Comparison of ENCODE assay signal across 12 cellular contexts in the genomic region with DNA sequence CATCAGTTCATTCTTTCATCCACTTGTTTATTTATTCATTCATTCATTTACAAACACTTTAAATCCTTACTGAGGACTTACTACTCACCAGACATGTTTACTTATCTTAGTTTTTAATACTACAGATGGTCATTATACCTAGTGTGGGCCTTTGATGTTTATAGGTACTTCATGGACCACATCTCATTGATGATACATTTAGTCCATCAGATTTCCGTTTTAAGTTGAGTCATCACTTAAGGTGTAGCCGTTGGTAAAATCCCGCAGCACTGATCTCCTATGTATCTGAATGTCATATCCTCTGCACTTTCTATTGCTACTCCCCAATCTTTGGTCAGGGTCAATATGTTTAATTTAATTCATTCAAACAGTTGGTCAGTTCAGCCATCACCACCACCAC.
A peak's percentile ranks its signal among the peaks of the same experiment; 100 is the strongest.
DNase-seq lines count a peak whose midpoint lies in the region; ATAC-seq lines count a peak whose summit lies in the region.
"Had no signal": no experiment of that assay in that cellular context is flagged by ENCODE, and none has a peak within 500 bp of the region (broad histone marks: within the 10 kb centered on the region; RNA-seq: fewer than 3 reads in every experiment).

No MANE protein-coding gene starts in this region.

- no peaks in the 10 kb centered on the region for H3K9me3 Mint-ChIP-seq in activated T-cell treated with anti-CD3 and anti-CD28 coated beads, Interleukin-2, amount 50 U/mL, for 72 hours
- peaks cover 4% of the 10 kb centered on the region for H3K9me3 Mint-ChIP-seq in activated T-helper 17 cell treated with anti-CD3 and anti-CD28 coated beads, Interleukin-2, amount 50 U/mL, for 72 hours

- H3K36me3 Mint-ChIP-seq in activated T-cell treated with anti-CD3 and anti-CD28 coated beads, Interleukin-2, amount 50 U/mL, for 72 hours (ENCODE audit: insufficient read depth in 2 of 2) = peaks cover 7 to 13% of the 10 kb centered on the region in 2 donors
- H3K36me3 Mint-ChIP-seq in activated T-helper 17 cell treated with anti-CD3 and anti-CD28 coated beads, Interleukin-2, amount 50 U/mL, for 72 hours (ENCODE audit: low read depth) = peaks cover 28% of the 10 kb centered on the region

- no peaks in the 10 kb centered on the region for H3K27me3 Mint-ChIP-seq in activated T-cell treated with anti-CD3 and anti-CD28 coated beads, Interleukin-2, amount 50 U/mL, for 72 hours (ENCODE audit: low read depth)
- no peaks in the 10 kb centered on the region for H3K27me3 Mint-ChIP-seq in activated T-helper 17 cell treated with anti-CD3 and anti-CD28 coated beads, Interleukin-2, amount 50 U/mL, for 72 hours

- DNase-seq in activated T-cell treated with anti-CD3 and anti-CD28 coated beads, Interleukin-2, amount 50 U/mL, for 72 hours = peak in 1 of 2 donors; percentile 19
- no peak for DNase-seq in activated T-cell treated with anti-CD3 and anti-CD28 coated beads, Interleukin-2, amount 50 U/mL, for 48 hours
- peak; percentile 65 for DNase-seq in DMS53 treated with DMSO at 0.1 percent for 48 hours (lab: John Stamatoyannopoulos, UW; ENCODE audit: unreplicated experiment)
- no peak for DNase-seq in stimulated activated naive CD8-positive, alpha-beta T cell treated with anti-CD3 and anti-CD28 coated beads, Interleukin-15, Interleukin-2, amounts not matched to agents 100 U/mL and 50 U/mL, for 24 hours
- DNase-seq: AML-193, NCI-H187 treated with DMSO at 0.1 percent for 48 hours, NCI-H2171 treated with DMSO at 0.1 percent for 48 hours had no signal

- peak; percentile 34 to 41 for ATAC-seq in activated T-cell treated with anti-CD3 and anti-CD28 coated beads, Interleukin-2, amount 50 U/mL, for 72 hours (replicated peaks in 1 of 2)
- peak; percentile 63 for ATAC-seq in activated T-helper 17 cell treated with anti-CD3 and anti-CD28 coated beads, Interleukin-2, amount 50 U/mL, for 72 hours (replicated peaks)
- peak; percentile 38 for ATAC-seq in stimulated activated naive CD8-positive, alpha-beta T cell treated with anti-CD3 and anti-CD28 coated beads, Interleukin-15, Interleukin-2, amounts not matched to agents 100 U/mL and 50 U/mL, for 24 hours
- ATAC-seq in HG03354 (IDR thresholded peaks at IDR 0.05; ENCODE audit: poor library complexity, severe bottlenecking, unreplicated experiment) = no peak
- no peak for ATAC-seq in GM21825 (IDR thresholded peaks at IDR 0.05; ENCODE audit: unreplicated experiment)
- ATAC-seq: Panc1, Right ventricle myocardium inferior had no signal

- peak overlapping the region; percentile 81 for H3K27ac Mint-ChIP-seq in activated T-cell treated with anti-CD3 and anti-CD28 coated beads, Interleukin-2, amount 50 U/mL, for 72 hours
- H3K27ac Mint-ChIP-seq in activated T-helper 17 cell treated with anti-CD3 and anti-CD28 coated beads, Interleukin-2, amount 50 U/mL, for 72 hours = peak overlapping the region; percentile 90

- peaks cover 68% of the 10 kb centered on the region for H3K4me1 Mint-ChIP-seq in activated T-cell treated with anti-CD3 and anti-CD28 coated beads, Interleukin-2, amount 50 U/mL, for 72 hours (ENCODE audit: low read depth)
- peaks cover 54% of the 10 kb centered on the region for H3K4me1 Mint-ChIP-seq in activated T-helper 17 cell treated with anti-CD3 and anti-CD28 coated beads, Interleukin-2, amount 50 U/mL, for 72 hours

- H3K4me3 Mint-ChIP-seq in activated T-cell treated with anti-CD3 and anti-CD28 coated beads, Interleukin-2, amount 50 U/mL, for 72 hours = peak overlapping the region; percentile 49 to 72
- H3K4me3 Mint-ChIP-seq in activated T-helper 17 cell treated with anti-CD3 and anti-CD28 coated beads, Interleukin-2, amount 50 U/mL, for 72 hours = peak overlapping the region; percentile 64

Comparison
In these comparisons a context has a peak if more than half of its experiments do, and no peak if none do; other contexts are left out.
1. ATAC-seq: peak in activated T-cell treated with anti-CD3 and anti-CD28 coated beads, Interleukin-2, amount 50 U/mL, for 72 hours (2 of 2), activated T-helper 17 cell treated with anti-CD3 and anti-CD28 coated beads, Interleukin-2, amount 50 U/mL, for 72 hours (single experiment) and stimulated activated naive CD8-positive, alpha-beta T cell treated with anti-CD3 and anti-CD28 coated beads, Interleukin-15, Interleukin-2, amounts not matched to agents 100 U/mL and 50 U/mL, for 24 hours (single experiment); none in HG03354 (single experiment) and GM21825 (single experiment).